ENCODE assay signal across 13 cellular contexts in the genomic region with DNA sequence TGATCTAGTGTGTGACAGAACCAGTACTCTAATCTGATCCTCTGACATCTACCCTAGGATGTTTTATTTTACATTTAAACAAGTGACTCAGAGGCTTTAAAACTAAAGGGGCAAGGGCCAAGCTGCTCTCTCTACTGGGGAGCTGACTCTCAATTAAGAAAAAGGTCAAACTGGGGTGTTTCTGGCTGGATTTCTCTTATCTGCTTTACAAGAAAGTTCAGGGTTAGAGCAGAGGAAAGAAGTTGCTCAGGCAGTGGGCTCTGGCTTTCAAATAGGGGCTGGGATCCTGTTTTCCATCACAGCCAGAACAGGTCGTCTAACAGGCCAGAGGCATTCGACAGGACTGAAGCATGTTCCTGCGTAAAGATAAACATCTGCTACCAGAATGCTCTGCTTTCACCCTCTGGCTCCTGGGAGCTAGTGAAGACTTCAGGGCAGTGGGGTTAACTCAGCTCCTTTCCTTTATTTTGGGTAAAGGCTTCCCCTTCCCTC. TPM values are rescaled to one million over a fixed set of nuclear protein-coding genes. Genes with fewer than 3 reads are reported as not detected.
A peak's percentile ranks its signal among the peaks of the same experiment; 100 is the strongest.
DNase-seq lines count a peak whose midpoint lies in the region; ATAC-seq, FAIRE-seq and TF ChIP-seq lines count a peak whose summit lies in the region.
"Had no signal": no experiment of that assay in that cellular context is flagged by ENCODE, and none has a peak within 500 bp of the region (broad histone marks: within the 10 kb centered on the region; RNA-seq: fewer than 3 reads in every experiment).

No MANE protein-coding gene starts in this region.

- intact Hi-C loops in PC-3 (cut with micrococcal nuclease): no loop called here

- H3K4me1 ChIP-seq in A549 (peaks cover 77% of the 10 kb centered on the region), PC-3 (ENCODE audit: insufficient read depth, low read length) (peaks cover 55% of the 10 kb centered on the region), fibroblast of lung (ENCODE audit: control insufficient read depth, extremely low read depth, insufficient read depth, low read length) (peaks cover 15% of the 10 kb centered on the region), parathyroid adenoma (no peaks in the 10 kb centered on the region)

- peak overlapping the region; percentile 53 for H3K9ac ChIP-seq in PC-3 (ENCODE audit: low read length)
- H3K9ac ChIP-seq in fibroblast of lung (ENCODE audit: insufficient read depth, low read length): no peak overlapping the region
- H3K9ac ChIP-seq in parathyroid adenoma: no peak overlapping the region

- DNase-seq in A549 (ENCODE audit: low read depth in 1 of 2, low spot score in 1 of 2) (peak in 1 of 2 experiments; percentile 37), PC-3 (peak; percentile 41), fibroblast of lung (ENCODE audit: low read depth in 2 of 2) (peak in 1 of 2 donors; percentile 74), DMS79 (lab: John Stamatoyannopoulos, UW) (no peak), NCI-H345 treated with DMSO at 0.1 percent for 48 hours (lab: John Stamatoyannopoulos, UW; ENCODE audit: unreplicated experiment) (no peak)
- DNase-seq: activated T-cell treated with anti-CD3 and anti-CD28 coated beads for 4 hours; Peyer's patch; stimulated activated naive CD8-positive, alpha-beta T cell treated with anti-CD3 and anti-CD28 coated beads, Interleukin-15, Interleukin-2, amounts not matched to agents 100 U/mL and 50 U/mL, for 24 hours had no signal

- H3K4me3 ChIP-seq in A549: no peak overlapping the region
- H3K4me3 ChIP-seq in PC-3 (ENCODE audit: low read length): no peak overlapping the region
- H3K4me3 ChIP-seq in fibroblast of lung (replicated peaks in 1 of 4; ENCODE audit: control extremely low read depth in 1 of 4, insufficient read depth in 1 of 4, low read depth in 3 of 4, low read length in 4 of 4): no peak overlapping the region
- H3K4me3 ChIP-seq in parathyroid adenoma (ENCODE audit: low read depth, low read length): no peak overlapping the region
- H3K4me3 ChIP-seq: Peyer's patch had no signal

- H3K9me2 ChIP-seq in PC-3 (replicated peaks; ENCODE audit: low read length): no peaks in the 10 kb centered on the region

- H3K4me2 ChIP-seq in A549: peak overlapping the region; percentile 83
- H3K4me2 ChIP-seq in PC-3 (ENCODE audit: low read length): peak overlapping the region; percentile 64
- H3K4me2 ChIP-seq in fibroblast of lung (ENCODE audit: extremely low read depth, insufficient read depth, low read length): peak overlapping the region; percentile 11
- no peak overlapping the region for H3K4me2 ChIP-seq in parathyroid adenoma (ENCODE audit: low read length)

- TF ChIP-seq RAD21 in A549 (conservative IDR thresholded peaks at IDR 0.05 in 1 of 2, IDR thresholded peaks at IDR 0.05 in 1 of 2): no peak

- no peak for TF ChIP-seq POLR2A in A549 (IDR thresholded peaks at IDR 0.05; ENCODE audit: low read length)

- peak overlapping the region; percentile 83 to 93 for H3K27ac ChIP-seq in A549
- H3K27ac ChIP-seq in PC-3 (ENCODE audit: low read length): peak overlapping the region; percentile 93
- peak overlapping the region; percentile 5 for H3K27ac ChIP-seq in fibroblast of lung (ENCODE audit: insufficient read depth, low read length)
- no peak overlapping the region for H3K27ac ChIP-seq in parathyroid adenoma

- H3K36me3 ChIP-seq in PC-3 (ENCODE audit: low read depth, low read length) (no peaks in the 10 kb centered on the region), fibroblast of lung (ENCODE audit: control insufficient read depth, insufficient read depth, low read length) (no peaks in the 10 kb centered on the region), parathyroid adenoma (ENCODE audit: control insufficient read depth, insufficient read depth, low read length) (no peaks in the 10 kb centered on the region)
- H3K36me3 ChIP-seq: Peyer's patch had no signal

- no peaks in the 10 kb centered on the region for H3K79me2 ChIP-seq in PC-3 (ENCODE audit: low read length)
- no peaks in the 10 kb centered on the region for H3K79me2 ChIP-seq in fibroblast of lung (ENCODE audit: control insufficient read depth, insufficient read depth, low read length)
- H3K79me2 ChIP-seq in parathyroid adenoma: no peaks in the 10 kb centered on the region

- H3K27me3 ChIP-seq in PC-3 (ENCODE audit: low read length): no peaks in the 10 kb centered on the region
- peaks cover 7% of the 10 kb centered on the region for H3K27me3 ChIP-seq in fibroblast of lung (ENCODE audit: control insufficient read depth, insufficient read depth, low read length)
- no peaks in the 10 kb centered on the region for H3K27me3 ChIP-seq in parathyroid adenoma (ENCODE audit: control insufficient read depth, insufficient read depth, low read length)
- H3K27me3 ChIP-seq: Peyer's patch had no signal

- no peak for TF ChIP-seq EP300 in A549 (IDR thresholded peaks at IDR 0.05)

- H3F3A ChIP-seq in PC-3 (ENCODE audit: low read length, unreplicated experiment): no peaks in the 10 kb centered on the region

- CTCF ChIA-PET in A549 (lab: Yijun Ruan, JAX): interaction anchor here (0.6 to 43.9 kb wide), 4 partner anchors 12 to 594 kb away, joined by 3 to 2039 read pairs (median 560); partner anchors contain the start of genes C17orf50, GAS2L2, MMP28 and TAF15
- CTCF ChIA-PET in PC-3 (lab: Charles Lee): interaction anchor here (0.6 kb wide), 1 partner anchor 162 kb away, joined by 8 read pairs; no protein-coding TSS in a partner anchor

- POLR2A ChIA-PET in A549 (lab: Yijun Ruan, JAX): interaction anchor here (3.5 kb wide), 1 partner anchor 22 kb away, joined by 27 read pairs; the partner anchor contains the start of gene TAF15
- POLR2A ChIA-PET in PC-3 (lab: Charles Lee; ENCODE audit: unreplicated experiment): no interaction called here

- ATAC-seq in A549: peak in 1 of 2 experiments; percentile 30; a peak in 3 of 6 replicates
- peak; percentile 66 for ATAC-seq in PC-3
- ATAC-seq in HG03457 (IDR thresholded peaks at IDR 0.05; ENCODE audit: unreplicated experiment): no peak
- no peak for ATAC-seq in GM21526 (IDR thresholded peaks at IDR 0.05; ENCODE audit: low FRiP score, unreplicated experiment)
- ATAC-seq: stimulated activated naive CD8-positive, alpha-beta T cell treated with anti-CD3 and anti-CD28 coated beads, Interleukin-15, Interleukin-2, amounts not matched to agents 100 U/mL and 50 U/mL, for 24 hours had no signal

- no TSS peak for BruUV-seq in PC-3 (replicated peaks; lab: Mats Ljungman, UMichigan)

- TF ChIP-seq CTCF in A549 (IDR thresholded peaks at IDR 0.05): no peak
- no peak for TF ChIP-seq CTCF in PC-3 (conservative IDR thresholded peaks at IDR 0.05; ENCODE audit: low read depth, low read length)
- no peak for TF ChIP-seq CTCF in fibroblast of lung (conservative IDR thresholded peaks at IDR 0.05 in 1 of 2, IDR thresholded peaks at IDR 0.05 in 1 of 2; ENCODE audit: low read depth in 1 of 2, low read length in 2 of 2)
- no peak for TF ChIP-seq CTCF in parathyroid adenoma (IDR thresholded peaks at IDR 0.05)

- H2AFZ ChIP-seq in PC-3 (ENCODE audit: low read length) (peak overlapping the region; percentile 68), fibroblast of lung (ENCODE audit: low read length) (no peak overlapping the region), parathyroid adenoma (peak overlapping the region; percentile 30)

- FAIRE-seq in A549 (lab: Jason Lieb, UNC): no peak
- FAIRE-seq: TTC549 had no signal

- 7% methylated on average over 3 of the region's 3 CpGs for WGBS in A549 (ENCODE audit: missing lambda C conversion rate)

- H3K9me3 ChIP-seq in A549 (no peaks in the 10 kb centered on the region), PC-3 (ENCODE audit: low read length) (no peaks in the 10 kb centered on the region), fibroblast of lung (ENCODE audit: control insufficient read depth, insufficient read depth, low read depth, low read length) (no peaks in the 10 kb centered on the region), parathyroid adenoma (ENCODE audit: control insufficient read depth, low read length) (no peaks in the 10 kb centered on the region)
- H3K9me3 ChIP-seq: Peyer's patch had no signal

- H4K20me1 ChIP-seq in PC-3 (ENCODE audit: low read length) (no peaks in the 10 kb centered on the region), fibroblast of lung (ENCODE audit: control insufficient read depth, extremely low read depth, insufficient read depth, low read length) (no peaks in the 10 kb centered on the region)

RNA-seq across cellular contexts. Expression of gene MMP28, which starts 8.5 kb away (rescaled TPM):
- polyA plus RNA-seq in A549 (2011; rRNA removed) (6.7 and 7.1 TPM in 2 replicates), A549 (2017; fragmentation: RNase III; extraction: RNeasy Plus Mini Kit Qiagen cat#74134 plus additional on column Dnase treatment) (5.2 to 8.3 TPM (median 6.6 TPM) in 3 replicates), fibroblast of lung (0.49 and 1.1 TPM in 2 replicates)
- polyA plus RNA-seq in A549 (2012; cell fraction: cytosol; rRNA removed): 5.0 and 5.1 TPM in 2 replicates
- polyA plus RNA-seq in A549 (2012; cell fraction: nucleus; rRNA removed): 4.7 and 7.1 TPM in 2 replicates
- 3.5 and 4.4 TPM in 2 replicates for polyA minus RNA-seq in A549 (2011; rRNA and poly(A)+ RNA removed)
- total RNA-seq in PC-3 (2014; rRNA removed) (1.6 and 2.4 TPM in 2 replicates), fibroblast of lung (2.8 and 4.6 TPM in 2 replicates)
- polyA plus RNA-seq in fibroblast of lung (2012): 0.46 and 0.58 TPM in 2 replicates
- polyA minus RNA-seq in fibroblast of lung (ENCODE audit: low replicate concordance): not detected in 2 replicates

RNA-seq across cellular contexts. Expression of gene TAF15, which starts 22.3 kb away (rescaled TPM):
- 130 and 213 TPM in 2 replicates for polyA plus RNA-seq in A549 (2011; rRNA removed)
- polyA plus RNA-seq in A549 (2012; cell fraction: cytosol; rRNA removed): 141 and 153 TPM in 2 replicates
- 63.3 and 107 TPM in 2 replicates for polyA plus RNA-seq in A549 (2012; cell fraction: nucleus; rRNA removed)
- 543 to 568 TPM (median 544 TPM) in 3 replicates for polyA plus RNA-seq in A549 (2017; fragmentation: RNase III; extraction: RNeasy Plus Mini Kit Qiagen cat#74134 plus additional on column Dnase treatment)
- 100 and 113 TPM in 2 replicates for polyA minus RNA-seq in A549 (2011; rRNA and poly(A)+ RNA removed)
- total RNA-seq in PC-3 (2014; rRNA removed): 32.4 and 48.1 TPM in 2 replicates
- total RNA-seq in fibroblast of lung: 57.8 and 84.1 TPM in 2 replicates
- 22.9 and 30.5 TPM in 2 replicates for polyA plus RNA-seq in fibroblast of lung
- 144 and 199 TPM in 2 replicates for polyA plus RNA-seq in fibroblast of lung (2012)
- 37.2 and 39.4 TPM in 2 replicates for polyA minus RNA-seq in fibroblast of lung (ENCODE audit: low replicate concordance)

RNA-seq across cellular contexts. Expression of gene C17orf50, which starts 26.3 kb away (rescaled TPM):
- 0.19 TPM in 1 of 2 replicates, not detected in the other for polyA plus RNA-seq in A549 (2011; rRNA removed)
- 0.31 and 0.32 TPM in 2 replicates for polyA plus RNA-seq in A549 (2012; cell fraction: cytosol; rRNA removed)
- 0.24 TPM in 1 of 2 replicates, not detected in the other for polyA plus RNA-seq in A549 (2012; cell fraction: nucleus; rRNA removed)
- polyA plus RNA-seq in A549 (2017; fragmentation: RNase III; extraction: RNeasy Plus Mini Kit Qiagen cat#74134 plus additional on column Dnase treatment): 0.12 to 0.28 TPM (median 0.22 TPM) in 3 replicates
- not detected in 2 replicates for polyA minus RNA-seq in A549 (2011; rRNA and poly(A)+ RNA removed)
- total RNA-seq in PC-3 (2014; rRNA removed): not detected in 2 replicates
- total RNA-seq in fibroblast of lung: not detected in 2 replicates
- not detected in 2 replicates for polyA plus RNA-seq in fibroblast of lung
- polyA plus RNA-seq in fibroblast of lung (2012): not detected in 2 replicates
- not detected in 2 replicates for polyA minus RNA-seq in fibroblast of lung (ENCODE audit: low replicate concordance)
- total RNA-seq: Peyer's patch had no signal
- polyA plus RNA-seq: AG04450 had no signal

RNA-seq across cellular contexts. Expression of gene GAS2L2, which starts 33.9 kb away (rescaled TPM):
- polyA plus RNA-seq in A549 (2011; rRNA removed) (0.06 and 0.12 TPM in 2 replicates), A549 (2017; fragmentation: RNase III; extraction: RNeasy Plus Mini Kit Qiagen cat#74134 plus additional on column Dnase treatment) (0.09 to 0.15 TPM (median 0.13 TPM) in 3 replicates), fibroblast of lung (not detected in 2 replicates)
- polyA plus RNA-seq in A549 (2012; cell fraction: cytosol; rRNA removed): 0.04 TPM in 2 replicates
- polyA plus RNA-seq in A549 (2012; cell fraction: nucleus; rRNA removed): 0.34 and 0.42 TPM in 2 replicates
- 0.04 and 0.10 TPM in 2 replicates for polyA minus RNA-seq in A549 (2011; rRNA and poly(A)+ RNA removed)
- total RNA-seq in PC-3 (2014; rRNA removed) (not detected in 2 replicates), fibroblast of lung (not detected in 2 replicates)
- not detected in 2 replicates for polyA plus RNA-seq in fibroblast of lung (2012)
- not detected in 2 replicates for polyA minus RNA-seq in fibroblast of lung (ENCODE audit: low replicate concordance)
- total RNA-seq: Peyer's patch had no signal
- polyA plus RNA-seq: AG04450 had no signal

RNA-seq across cellular contexts. Expression of gene RASL10B, which starts 55.5 kb away (rescaled TPM):
- polyA plus RNA-seq in A549 (2011; rRNA removed) (0.05 and 0.07 TPM in 2 replicates), A549 (2017; fragmentation: RNase III; extraction: RNeasy Plus Mini Kit Qiagen cat#74134 plus additional on column Dnase treatment) (0.10 to 0.26 TPM (median 0.24 TPM) in 3 replicates), fibroblast of lung (0.44 and 0.78 TPM in 2 replicates)
- polyA plus RNA-seq in A549 (2012; cell fraction: cytosol; rRNA removed): 0.12 and 0.17 TPM in 2 replicates
- polyA plus RNA-seq in A549 (2012; cell fraction: nucleus; rRNA removed): 0.11 and 0.31 TPM in 2 replicates
- polyA minus RNA-seq in A549 (2011; rRNA and poly(A)+ RNA removed): 0.21 and 0.34 TPM in 2 replicates
- total RNA-seq in PC-3 (2014; rRNA removed) (0.52 and 0.77 TPM in 2 replicates), fibroblast of lung (1.5 and 4.1 TPM in 2 replicates)
- polyA plus RNA-seq in fibroblast of lung (2012): 0.96 and 1.5 TPM in 2 replicates
- polyA minus RNA-seq in fibroblast of lung (ENCODE audit: low replicate concordance): 1.4 and 2.6 TPM in 2 replicates
